27 cellular contexts compared by ENCODE assay signal in the genomic region with DNA sequence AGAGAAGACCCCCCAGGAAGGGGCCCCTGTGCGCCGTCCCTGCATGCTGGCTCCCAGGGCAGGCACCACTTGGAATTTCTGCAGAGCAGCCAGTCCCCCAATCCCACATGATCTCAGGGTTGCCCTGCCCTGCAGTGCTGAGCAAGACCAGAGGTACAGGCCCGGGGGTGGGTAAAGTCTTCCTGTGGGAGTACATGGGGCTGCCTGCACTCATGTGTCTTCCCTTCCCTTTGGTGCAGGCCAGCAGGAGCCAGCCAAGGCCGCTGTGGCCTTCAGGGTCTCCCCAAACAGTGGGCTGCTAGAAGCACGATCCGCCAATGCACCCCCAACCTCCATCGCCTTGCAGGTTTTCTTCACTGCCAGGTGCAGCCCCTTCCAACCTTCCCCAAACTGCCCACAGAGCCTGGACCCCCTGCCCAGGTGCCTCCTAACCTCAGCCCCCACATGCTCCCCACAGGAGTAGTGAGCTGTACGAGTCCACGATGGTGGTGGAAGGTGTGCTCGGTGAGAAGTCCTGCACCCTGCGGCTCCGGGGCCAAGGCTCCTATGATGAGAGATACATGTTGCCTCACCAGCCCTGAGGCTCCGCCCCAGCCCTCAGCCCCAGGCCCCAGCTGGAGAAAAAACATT. TPM values are rescaled to one million over a fixed set of nuclear protein-coding genes. Genes with fewer than 3 reads are reported as not detected.
DNase-seq lines count a peak whose midpoint lies in the region; ATAC-seq, FAIRE-seq and TF ChIP-seq lines count a peak whose summit lies in the region.
"Had no signal": no experiment of that assay in that cellular context is flagged by ENCODE, and none has a peak within 500 bp of the region (broad histone marks: within the 10 kb centered on the region; RNA-seq: fewer than 3 reads in every experiment).

No MANE protein-coding gene starts in this region.

- H3K36me3 ChIP-seq in H7 (replicated peaks; ENCODE audit: control insufficient read depth, insufficient read depth, low read length) (peaks cover 28% of the 10 kb centered on the region), HepG2 (replicated peaks in 1 of 2; ENCODE audit: control insufficient read depth in 1 of 2, insufficient read depth in 2 of 2, low read length in 2 of 2) (peaks cover 33 to 69% of the 10 kb centered on the region in 2 experiments), testis (ENCODE audit: low read depth, missing control alignments) (no peaks in the 10 kb centered on the region), SJCRH30 (no peaks in the 10 kb centered on the region)

- TF ChIP-seq RAD21 in HepG2 (CRISPR knock-in tag; IDR thresholded peaks at IDR 0.05) = no peak

- H3K9me3 ChIP-seq in HepG2 (ENCODE audit: low read length) = no peaks in the 10 kb centered on the region
- H3K9me3 ChIP-seq in testis = no peaks in the 10 kb centered on the region
- H3K9me3 ChIP-seq in SJCRH30 (replicated peaks) = no peaks in the 10 kb centered on the region
- H3K9me3 ChIP-seq: SJSA1 had no signal

- in situ Hi-C loops in HepG2 (cut with HindIII; ENCODE audit: extremely low pct_ligation_motif_present, low pct_unique_long_range_greater_than_20kb) = no loop called here

- no TSS peak for BruUV-seq in HepG2 (replicated peaks; lab: Mats Ljungman, UMichigan)

- CTCF ChIA-PET in HepG2 (lab: Yijun Ruan, JAX; ENCODE audit: low intra/inter-chr PET ratio, low total read pairs) = no interaction called here

- TF ChIP-seq POLR2A in HepG2 (IDR thresholded peaks at IDR 0.05; ENCODE audit: insufficient read depth in 1 of 2, low read depth in 2 of 2, low read length in 2 of 2) (no peak), testis (IDR thresholded peaks at IDR 0.05) (no peak)

- TF ChIP-seq CTCF in HepG2 (CRISPR knock-in tag; IDR thresholded peaks at IDR 0.05) (no peak), testis (IDR thresholded peaks at IDR 0.05) (no peak)

- peak; percentile 49 for DNase-seq in activated CD8-positive, alpha-beta memory T cell treated with anti-CD3 and anti-CD28 coated beads for 24 hours
- DNase-seq in activated CD8-positive, alpha-beta memory T cell treated with anti-CD3 and anti-CD28 coated beads, Interleukin-2, amount 50 U/mL, for 4 hours = no peak
- peak; percentile 28 for DNase-seq in H7
- DNase-seq in HepG2 (ENCODE audit: low spot score) = no peak
- DNase-seq in stimulated activated CD8-positive, alpha-beta memory T cell treated with anti-CD3 and anti-CD28 coated beads, Interleukin-4, amount 100 ng/mL, for 48 hours = peak; percentile 19
- no peak for DNase-seq in testis
- no peak for DNase-seq in SJCRH30
- DNase-seq: activated B cell treated with CpG ODN at 0.5 μM for 24 hours; activated CD4-positive, alpha-beta memory T cell treated with anti-CD3 and anti-CD28 coated beads for 36 hours; activated naive CD4-positive, alpha-beta T cell treated with Interleukin-2 at 50 U/mL for 16 hours; activated T-cell treated with anti-CD3 and anti-CD28 coated beads for 4 hours; amniotic stem cell; CD4-positive, alpha-beta memory T cell; effector CD4-positive, alpha-beta T cell; glutamatergic neuron; GOT3; NCI-H1105; NCI-H2029; NCI-H526; nephron progenitor cell; NK-92 treated with Interleukin-12 subunit alpha and Interleukin-12 subunit beta, amount 100 ng/mL, for 24 hours; PC-9; stimulated activated CD4-positive, alpha-beta T cell treated with anti-CD3 and anti-CD28 coated beads, Interleukin-4, amount 100 ng/mL, for 4 hours; stimulated activated naive CD4-positive, alpha-beta T cell treated with Interleukin-2 at 50 U/mL for 16 hours had no signal

- TF ChIP-seq EP300 in HepG2 (IDR thresholded peaks at IDR 0.05; ENCODE audit: low read depth in 2 of 2, low read length in 2 of 2) (no peak), HepG2 (CRISPR knock-in tag; IDR thresholded peaks at IDR 0.05; ENCODE audit: borderline replicate concordance) (no peak)

- POLR2A ChIA-PET in HepG2 (lab: Yijun Ruan, JAX) = interaction anchor here (7.7 to 8.0 kb wide), 2 partner anchors 9 to 17 kb away, joined by 64 to 87 read pairs; partner anchors contain the start of genes ACAA1 and MYD88

- no peak for FAIRE-seq in HepG2 (lab: Jason Lieb, UNC)

- 98% methylated on average over 9 of the region's 13 CpGs for WGBS in HepG2 (ENCODE audit: low lambda C conversion rate)
- WGBS in testis, 2 donors = 87 to 88% methylated on average over 9 to 13 of the region's 13 CpGs

- H3K4me3 ChIP-seq in H7 (ENCODE audit: insufficient read depth, low read depth, low read length) = no peak overlapping the region
- no peak overlapping the region for H3K4me3 ChIP-seq in HepG2 (replicated peaks in 1 of 3; ENCODE audit: insufficient read depth in 1 of 3, low read depth in 2 of 3, low read length in 3 of 3)
- no peak overlapping the region for H3K4me3 ChIP-seq in testis
- no peak overlapping the region for H3K4me3 ChIP-seq in SJCRH30
- H3K4me3 ChIP-seq: PC-9, SJSA1 had no signal

- no peak overlapping the region for H2AFZ ChIP-seq in HepG2 (ENCODE audit: low read length)
- H2AFZ ChIP-seq: PC-9 had no signal

- peaks cover 53% of the 10 kb centered on the region for H3K4me1 ChIP-seq in HepG2 (ENCODE audit: insufficient read depth, low read length)
- no peaks in the 10 kb centered on the region for H3K4me1 ChIP-seq in testis
- no peaks in the 10 kb centered on the region for H3K4me1 ChIP-seq in SJCRH30
- H3K4me1 ChIP-seq: SJSA1 had no signal

- ATAC-seq in HepG2 (no peak), HG03469 (IDR thresholded peaks at IDR 0.05; ENCODE audit: unreplicated experiment) (no peak)

- intact Hi-C loops in HepG2 (cut with micrococcal nuclease; ENCODE audit: unreplicated experiment) (no loop called here), testis (cut with DNase I; ENCODE audit: low total_unique reads) (no loop called here)

- no peak overlapping the region for H3K4me2 ChIP-seq in HepG2 (ENCODE audit: low read depth, low read length)
- H3K4me2 ChIP-seq: PC-9 had no signal

- H4K20me1 ChIP-seq in HepG2 (ENCODE audit: insufficient read depth, low read length) = peaks cover 50% of the 10 kb centered on the region

- H3K27me3 ChIP-seq in H7 (ENCODE audit: control insufficient read depth, insufficient read depth, low read length) = no peaks in the 10 kb centered on the region
- H3K27me3 ChIP-seq in HepG2 (ENCODE audit: control insufficient read depth in 1 of 2, insufficient read depth in 2 of 2, low read length in 2 of 2) = no peaks in the 10 kb centered on the region
- no peaks in the 10 kb centered on the region for H3K27me3 ChIP-seq in testis
- no peaks in the 10 kb centered on the region for H3K27me3 ChIP-seq in SJCRH30
- H3K27me3 ChIP-seq: SJSA1 had no signal

- no peak overlapping the region for H3K9ac ChIP-seq in HepG2 (ENCODE audit: insufficient read depth, low read depth, low read length)

- peaks cover 9% of the 10 kb centered on the region for H3K79me2 ChIP-seq in HepG2 (ENCODE audit: insufficient read depth, low read length)

- H3K27ac ChIP-seq in HepG2 (ENCODE audit: extremely low read length, insufficient read depth, low read length) (no peak overlapping the region), testis (no peak overlapping the region), SJCRH30 (no peak overlapping the region)
- H3K27ac ChIP-seq: epithelial cell of prostate, PC-9, SJSA1 had no signal

RNA-seq across cellular contexts. Expression of gene ACAA1, which starts 15.0 kb away (rescaled TPM):
- 12.8 and 15.7 TPM in 2 replicates for total RNA-seq in H7 (2014; rRNA removed; shearing (Covaris generic))
- total RNA-seq in HepG2 (2016; rRNA removed; fragmentation: Illumina TruSeq; extraction: Trizol) (60.8 and 107 TPM in 2 replicates), testis (10 to 100 TPM; 58.3 to 60.9 TPM)
- 27.5 and 27.8 TPM in 2 replicates for total RNA-seq in HepG2 (2016; cell fraction: cytosol; rRNA removed; fragmentation: Illumina TruSeq; extraction: Trizol; ENCODE audit: low read depth)
- 63.4 and 105 TPM in 2 replicates for total RNA-seq in HepG2 (2016; cell fraction: insoluble cytoplasmic fraction; rRNA removed; fragmentation: Illumina TruSeq; extraction: Trizol)
- total RNA-seq in HepG2 (2016; cell fraction: membrane; rRNA removed; fragmentation: Illumina TruSeq; extraction: Trizol) = 52.7 and 55.5 TPM in 2 replicates
- total RNA-seq in HepG2 (2016; cell fraction: nucleus; rRNA removed; fragmentation: Illumina TruSeq; extraction: Trizol) = 75.4 and 87.9 TPM in 2 replicates
- polyA plus RNA-seq in HepG2 (2011; rRNA removed) (188 and 221 TPM in 2 replicates), testis (ENCODE audit: insufficient read depth, low read depth, low replicate concordance) (50.7 TPM)
- polyA plus RNA-seq in HepG2 (2011; cell fraction: cytosol; rRNA removed) = 169 and 202 TPM in 2 replicates
- 588 and 662 TPM in 2 replicates for polyA plus RNA-seq in HepG2 (2011; cell fraction: nucleus; rRNA removed)
- polyA plus RNA-seq in HepG2 (2012) = 125 and 170 TPM in 2 replicates
- polyA plus RNA-seq in HepG2 (2016; cell fraction: cytosol; fragmentation: Illumina TruSeq; extraction: Trizol; ENCODE audit: low read depth) = 44.3 and 47.9 TPM in 2 replicates
- 240 and 247 TPM in 2 replicates for polyA plus RNA-seq in HepG2 (2016; cell fraction: insoluble cytoplasmic fraction; fragmentation: Illumina TruSeq; extraction: Trizol; ENCODE audit: low read depth)
- polyA plus RNA-seq in HepG2 (2016; cell fraction: membrane; fragmentation: Illumina TruSeq; extraction: Trizol; ENCODE audit: low read depth) = 62.9 and 66.6 TPM in 2 replicates
- 290 and 311 TPM in 2 replicates for polyA plus RNA-seq in HepG2 (2016; cell fraction: nucleus; fragmentation: Illumina TruSeq; extraction: Trizol; ENCODE audit: insufficient read depth, low read depth)
- 57.0 and 213 TPM in 2 replicates for polyA minus RNA-seq in HepG2 (2011; rRNA and poly(A)+ RNA removed; ENCODE audit: low replicate concordance)
- 80.2 and 80.3 TPM in 2 replicates for polyA minus RNA-seq in HepG2 (2011; cell fraction: cytosol; rRNA and poly(A)+ RNA removed)
- polyA minus RNA-seq in HepG2 (2011; cell fraction: nucleus; rRNA and poly(A)+ RNA removed) = 241 and 244 TPM in 2 replicates
- 14.9 and 15.0 TPM in 2 replicates for total RNA-seq in SJCRH30 (2014; rRNA removed; shearing (Covaris generic))

RNA-seq across cellular contexts. Expression of gene MYD88, which starts 16.5 kb away (rescaled TPM):
- 1.8 and 3.4 TPM in 2 replicates for total RNA-seq in H7 (2014; rRNA removed; shearing (Covaris generic))
- total RNA-seq in HepG2 (2016; rRNA removed; fragmentation: Illumina TruSeq; extraction: Trizol) (7.6 and 14.5 TPM in 2 replicates), testis (10 to 100 TPM; 18.7 to 22.3 TPM)
- total RNA-seq in HepG2 (2016; cell fraction: cytosol; rRNA removed; fragmentation: Illumina TruSeq; extraction: Trizol; ENCODE audit: low read depth) = 2.5 and 3.5 TPM in 2 replicates
- 7.2 and 14.6 TPM in 2 replicates for total RNA-seq in HepG2 (2016; cell fraction: insoluble cytoplasmic fraction; rRNA removed; fragmentation: Illumina TruSeq; extraction: Trizol)
- 6.0 and 6.5 TPM in 2 replicates for total RNA-seq in HepG2 (2016; cell fraction: membrane; rRNA removed; fragmentation: Illumina TruSeq; extraction: Trizol)
- total RNA-seq in HepG2 (2016; cell fraction: nucleus; rRNA removed; fragmentation: Illumina TruSeq; extraction: Trizol) = 9.8 and 11.0 TPM in 2 replicates
- polyA plus RNA-seq in HepG2 (2011; rRNA removed) (32.7 and 36.6 TPM in 2 replicates), testis (ENCODE audit: insufficient read depth, low read depth, low replicate concordance) (30.1 TPM)
- 31.0 and 32.2 TPM in 2 replicates for polyA plus RNA-seq in HepG2 (2011; cell fraction: cytosol; rRNA removed)
- polyA plus RNA-seq in HepG2 (2011; cell fraction: nucleus; rRNA removed) = 53.7 and 60.9 TPM in 2 replicates
- polyA plus RNA-seq in HepG2 (2012) = 19.9 and 22.6 TPM in 2 replicates
- 2.8 and 2.9 TPM in 2 replicates for polyA plus RNA-seq in HepG2 (2016; cell fraction: cytosol; fragmentation: Illumina TruSeq; extraction: Trizol; ENCODE audit: low read depth)
- polyA plus RNA-seq in HepG2 (2016; cell fraction: insoluble cytoplasmic fraction; fragmentation: Illumina TruSeq; extraction: Trizol; ENCODE audit: low read depth) = 51.1 and 57.2 TPM in 2 replicates
- polyA plus RNA-seq in HepG2 (2016; cell fraction: membrane; fragmentation: Illumina TruSeq; extraction: Trizol; ENCODE audit: low read depth) = 9.0 and 9.6 TPM in 2 replicates
- polyA plus RNA-seq in HepG2 (2016; cell fraction: nucleus; fragmentation: Illumina TruSeq; extraction: Trizol; ENCODE audit: insufficient read depth, low read depth) = 48.1 and 53.6 TPM in 2 replicates
- 15.6 and 54.6 TPM in 2 replicates for polyA minus RNA-seq in HepG2 (2011; rRNA and poly(A)+ RNA removed; ENCODE audit: low replicate concordance)
- polyA minus RNA-seq in HepG2 (2011; cell fraction: cytosol; rRNA and poly(A)+ RNA removed) = 19.7 and 21.8 TPM in 2 replicates
- 13.9 and 15.8 TPM in 2 replicates for polyA minus RNA-seq in HepG2 (2011; cell fraction: nucleus; rRNA and poly(A)+ RNA removed)
- total RNA-seq in SJCRH30 (2014; rRNA removed; shearing (Covaris generic)) = 2.5 and 2.7 TPM in 2 replicates

RNA-seq across cellular contexts. Expression of gene OXSR1, which starts 43.4 kb away (rescaled TPM):
- 25.5 and 30.9 TPM in 2 replicates for total RNA-seq in H7 (2014; rRNA removed; shearing (Covaris generic))
- total RNA-seq in HepG2 (2016; rRNA removed; fragmentation: Illumina TruSeq; extraction: Trizol) = 32.6 and 41.1 TPM in 2 replicates
- total RNA-seq in HepG2 (2016; cell fraction: cytosol; rRNA removed; fragmentation: Illumina TruSeq; extraction: Trizol; ENCODE audit: low read depth) = 7.6 TPM in 2 replicates
- 32.9 and 39.8 TPM in 2 replicates for total RNA-seq in HepG2 (2016; cell fraction: insoluble cytoplasmic fraction; rRNA removed; fragmentation: Illumina TruSeq; extraction: Trizol)
- 12.8 and 14.5 TPM in 2 replicates for total RNA-seq in HepG2 (2016; cell fraction: membrane; rRNA removed; fragmentation: Illumina TruSeq; extraction: Trizol)
- total RNA-seq in HepG2 (2016; cell fraction: nucleus; rRNA removed; fragmentation: Illumina TruSeq; extraction: Trizol) = 30.2 and 32.6 TPM in 2 replicates
- polyA plus RNA-seq in HepG2 (2011; rRNA removed) = 25.9 and 27.4 TPM in 2 replicates
- polyA plus RNA-seq in HepG2 (2011; cell fraction: cytosol; rRNA removed) = 18.5 and 23.3 TPM in 2 replicates
- polyA plus RNA-seq in HepG2 (2011; cell fraction: nucleus; rRNA removed) = 19.5 and 22.8 TPM in 2 replicates
- polyA plus RNA-seq in HepG2 (2012) = 23.1 and 31.4 TPM in 2 replicates
- 1.5 and 1.6 TPM in 2 replicates for polyA plus RNA-seq in HepG2 (2016; cell fraction: cytosol; fragmentation: Illumina TruSeq; extraction: Trizol; ENCODE audit: low read depth)
- polyA plus RNA-seq in HepG2 (2016; cell fraction: insoluble cytoplasmic fraction; fragmentation: Illumina TruSeq; extraction: Trizol; ENCODE audit: low read depth) = 33.9 and 36.3 TPM in 2 replicates
- 5.4 and 5.9 TPM in 2 replicates for polyA plus RNA-seq in HepG2 (2016; cell fraction: membrane; fragmentation: Illumina TruSeq; extraction: Trizol; ENCODE audit: low read depth)
- 31.5 and 34.6 TPM in 2 replicates for polyA plus RNA-seq in HepG2 (2016; cell fraction: nucleus; fragmentation: Illumina TruSeq; extraction: Trizol; ENCODE audit: insufficient read depth, low read depth)
- 36.3 and 49.0 TPM in 2 replicates for polyA minus RNA-seq in HepG2 (2011; rRNA and poly(A)+ RNA removed; ENCODE audit: low replicate concordance)
- polyA minus RNA-seq in HepG2 (2011; cell fraction: cytosol; rRNA and poly(A)+ RNA removed) = 26.2 and 26.9 TPM in 2 replicates
- 37.9 and 47.6 TPM in 2 replicates for polyA minus RNA-seq in HepG2 (2011; cell fraction: nucleus; rRNA and poly(A)+ RNA removed)
- 10 to 100 TPM; 39.7 to 48.7 TPM for total RNA-seq in testis
- polyA plus RNA-seq in testis (ENCODE audit: insufficient read depth, low read depth, low replicate concordance) = 26.0 TPM
- 27.9 and 31.6 TPM in 2 replicates for total RNA-seq in SJCRH30 (2014; rRNA removed; shearing (Covaris generic))

Comparison
In these comparisons a context has a peak if more than half of its experiments do, and no peak if none do; other contexts are left out.
1. DNase-seq: peak in activated CD8-positive, alpha-beta memory T cell treated with anti-CD3 and anti-CD28 coated beads for 24 hours (single experiment), H7 (single experiment) and stimulated activated CD8-positive, alpha-beta memory T cell treated with anti-CD3 and anti-CD28 coated beads, Interleukin-4, amount 100 ng/mL, for 48 hours (single experiment); none in activated CD8-positive, alpha-beta memory T cell treated with anti-CD3 and anti-CD28 coated beads, Interleukin-2, amount 50 U/mL, for 4 hours (single experiment), HepG2 (single experiment), testis (single experiment) and SJCRH30 (0 of 2).